17 cellular contexts compared by ENCODE assay signal in the genomic region with DNA sequence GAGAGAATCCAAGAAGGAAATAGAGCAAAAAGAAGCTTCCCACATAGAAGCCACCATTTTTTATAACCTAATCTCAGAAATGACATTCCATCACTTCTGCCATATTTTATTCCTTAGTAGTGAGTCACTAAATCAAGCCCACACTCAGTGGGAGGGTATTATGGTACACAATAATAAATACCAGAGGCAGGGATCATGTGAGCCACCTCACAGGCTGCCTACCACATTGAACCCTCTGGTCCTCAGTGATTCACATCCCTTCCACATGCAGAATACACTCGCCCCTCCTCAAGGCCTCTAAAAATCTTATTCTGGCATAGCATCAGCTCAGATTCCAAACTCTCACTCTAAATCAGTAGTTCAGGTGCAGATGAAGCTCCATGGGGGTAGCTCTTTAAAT. TPM values are rescaled to one million over a fixed set of nuclear protein-coding genes. Genes with fewer than 3 reads are reported as not detected.
DNase-seq lines count a peak whose midpoint lies in the region; ATAC-seq and TF ChIP-seq lines count a peak whose summit lies in the region.
"Had no signal": no experiment of that assay in that cellular context is flagged by ENCODE, and none has a peak within 500 bp of the region (broad histone marks: within the 10 kb centered on the region; RNA-seq: fewer than 3 reads in every experiment).

No MANE protein-coding gene starts in this region.

- H3K79me2 ChIP-seq in OCI-LY7 (ENCODE audit: insufficient read depth, low read depth, low read length): no peaks in the 10 kb centered on the region

- no peak for ATAC-seq in activated naive CD8-positive, alpha-beta T cell treated with anti-CD3 and anti-CD28 coated beads, Interleukin-2, amount 50 U/mL, for 24 hours
- ATAC-seq in GM21360 (IDR thresholded peaks at IDR 0.05; ENCODE audit: unreplicated experiment): no peak
- ATAC-seq: esophagus mucosa had no signal

- no peak overlapping the region for H3K4me2 ChIP-seq in OCI-LY7 (ENCODE audit: low read length)
- H3K4me2 ChIP-seq: smooth muscle cell had no signal

- POLR2A ChIA-PET in MCF 10A (lab: Yijun Ruan, JAX): interaction anchor here (1.0 kb wide), 1 partner anchor 15 kb away, joined by 4 read pairs; no protein-coding TSS in a partner anchor
- POLR2A ChIA-PET in OCI-LY7 (lab: Charles Lee): no interaction called here
- POLR2A ChIA-PET in HEK293T (lab: Yijun Ruan, JAX): no interaction called here

- H2AFZ ChIP-seq in OCI-LY7 (ENCODE audit: low read length): no peak overlapping the region

- H3K27ac ChIP-seq in breast epithelium: no peak overlapping the region
- no peak overlapping the region for H3K27ac ChIP-seq in OCI-LY7 (ENCODE audit: low read depth, low read length, poor library complexity, severe bottlenecking)

- H3K36me3 ChIP-seq in breast epithelium (no peaks in the 10 kb centered on the region), OCI-LY7 (ENCODE audit: insufficient read depth, low read length) (no peaks in the 10 kb centered on the region)

- no peaks in the 10 kb centered on the region for H3K4me1 ChIP-seq in breast epithelium
- no peaks in the 10 kb centered on the region for H3K4me1 ChIP-seq in OCI-LY7 (ENCODE audit: insufficient read depth, low read length, poor library complexity, severe bottlenecking)

- H3K36me3 Mint-ChIP-seq in MCF 10A (ENCODE audit: insufficient read depth, unreplicated experiment): no peaks in the 10 kb centered on the region
- H3K36me3 Mint-ChIP-seq in activated naive CD8-positive, alpha-beta T cell treated with anti-CD3 and anti-CD28 coated beads, Interleukin-2, amount 50 U/mL, for 24 hours (ENCODE audit: low read depth): no peaks in the 10 kb centered on the region

- H3K27me3 Mint-ChIP-seq in MCF 10A (ENCODE audit: insufficient read depth, unreplicated experiment): peaks cover 16% of the 10 kb centered on the region
- peaks cover 14% of the 10 kb centered on the region for H3K27me3 Mint-ChIP-seq in activated naive CD8-positive, alpha-beta T cell treated with anti-CD3 and anti-CD28 coated beads, Interleukin-2, amount 50 U/mL, for 24 hours

- BruUV-seq in MCF 10A (replicated peaks; lab: Mats Ljungman, UMichigan) (no TSS peak), OCI-LY7 (replicated peaks; lab: Mats Ljungman, UMichigan) (no TSS peak)

- H3K9me3 Mint-ChIP-seq in MCF 10A (ENCODE audit: unreplicated experiment): no peaks in the 10 kb centered on the region
- H3K9me3 Mint-ChIP-seq in activated naive CD8-positive, alpha-beta T cell treated with anti-CD3 and anti-CD28 coated beads, Interleukin-2, amount 50 U/mL, for 24 hours: no peaks in the 10 kb centered on the region
- H3K9me3 Mint-ChIP-seq: activated B cell treated with CpG ODN at 0.5 μM for 24 hours had no signal

- TF ChIP-seq POLR2A in breast epithelium (IDR thresholded peaks at IDR 0.05): no peak

- DNase-seq in MCF 10A (ENCODE audit: unreplicated experiment) (peak; percentile 4), breast epithelium (ENCODE audit: low spot score in 2 of 2) (no peak), SW480 (ENCODE audit: low spot score) (peak; percentile 44), fibroblast of the aortic adventitia (ENCODE audit: low read depth) (peak; percentile 47), OCI-LY7 (ENCODE audit: low spot score) (no peak), HEK293T (ENCODE audit: extremely low spot score) (no peak)
- no peak for DNase-seq in activated naive CD8-positive, alpha-beta T cell treated with anti-CD3 and anti-CD28 coated beads, Interleukin-2, amount 50 U/mL, for 24 hours
- DNase-seq: 8988T; activated B cell treated with CpG ODN at 0.5 μM for 24 hours; activated naive CD4-positive, alpha-beta T cell treated with anti-CD3 and anti-CD28 coated beads, Interleukin-2, amount 50 U/mL, for 16 hours; cerebellar nuclear complex; midbrain; NCI-H1092; NK-92 treated with Interleukin-12 subunit alpha and Interleukin-12 subunit beta, amount 100 ng/mL, for 24 hours had no signal

- H3K9me3 ChIP-seq in breast epithelium (no peaks in the 10 kb centered on the region), OCI-LY7 (ENCODE audit: low read length) (no peaks in the 10 kb centered on the region)

- no peaks in the 10 kb centered on the region for H3K27me3 ChIP-seq in breast epithelium

- H3K4me3 ChIP-seq in breast epithelium: no peak overlapping the region
- no peak overlapping the region for H3K4me3 ChIP-seq in fibroblast of the aortic adventitia (ENCODE audit: low read depth, low read length)
- no peak overlapping the region for H3K4me3 ChIP-seq in OCI-LY7 (ENCODE audit: low read depth, low read length, poor library complexity, severe bottlenecking)
- H3K4me3 ChIP-seq: smooth muscle cell had no signal

- H3K4me3 Mint-ChIP-seq in MCF 10A (ENCODE audit: unreplicated experiment): no peak overlapping the region
- no peak overlapping the region for H3K4me3 Mint-ChIP-seq in activated naive CD8-positive, alpha-beta T cell treated with anti-CD3 and anti-CD28 coated beads, Interleukin-2, amount 50 U/mL, for 24 hours
- H3K4me3 Mint-ChIP-seq: activated B cell treated with CpG ODN at 0.5 μM for 24 hours had no signal

- TF ChIP-seq CTCF in MCF 10A (IDR thresholded peaks at IDR 0.05; ENCODE audit: unreplicated experiment): no peak
- TF ChIP-seq CTCF in breast epithelium (IDR thresholded peaks at IDR 0.05): no peak
- TF ChIP-seq CTCF in fibroblast of the aortic adventitia (IDR thresholded peaks at IDR 0.05; ENCODE audit: insufficient read depth, low read length): no peak
- no peak for TF ChIP-seq CTCF in OCI-LY7 (conservative IDR thresholded peaks at IDR 0.05; ENCODE audit: low read length)

- CTCF ChIA-PET in MCF 10A (lab: Yijun Ruan, JAX): interaction anchor here (0.6 to 1.4 kb wide), 3 partner anchors 64 to 348 kb away, joined by 3 read pairs; no protein-coding TSS in a partner anchor
- CTCF ChIA-PET in OCI-LY7 (lab: Charles Lee; ENCODE audit: unreplicated experiment): no interaction called here
- CTCF ChIA-PET in HEK293T (lab: Yijun Ruan, JAX): no interaction called here

- intact Hi-C loops in MCF 10A (cut with micrococcal nuclease) (no loop called here), breast epithelium (cut with DNase I; ENCODE audit: low total_unique reads) (loop anchor here (5.0 kb wide), 1 partner anchor 1126 kb away; the partner anchor contains the start of gene SIGLEC1), OCI-LY7 (cut with micrococcal nuclease; ENCODE audit: unreplicated experiment) (no loop called here)

- no peak overlapping the region for H3K27ac Mint-ChIP-seq in MCF 10A (ENCODE audit: low read depth, unreplicated experiment)
- no peak overlapping the region for H3K27ac Mint-ChIP-seq in activated naive CD8-positive, alpha-beta T cell treated with anti-CD3 and anti-CD28 coated beads, Interleukin-2, amount 50 U/mL, for 24 hours
- H3K27ac Mint-ChIP-seq: activated B cell treated with CpG ODN at 0.5 μM for 24 hours had no signal

- H3K9me2 ChIP-seq in OCI-LY7 (ENCODE audit: insufficient read depth, low read length): no peaks in the 10 kb centered on the region

- H3K4me1 Mint-ChIP-seq in MCF 10A (ENCODE audit: insufficient read depth, unreplicated experiment): peaks cover 6% of the 10 kb centered on the region
- no peaks in the 10 kb centered on the region for H3K4me1 Mint-ChIP-seq in activated naive CD8-positive, alpha-beta T cell treated with anti-CD3 and anti-CD28 coated beads, Interleukin-2, amount 50 U/mL, for 24 hours
- H3K4me1 Mint-ChIP-seq: activated B cell treated with CpG ODN at 0.5 μM for 24 hours had no signal

- no peaks in the 10 kb centered on the region for H4K20me1 ChIP-seq in OCI-LY7 (ENCODE audit: insufficient read depth, low read length)

TF ChIP-seq in HEK293T, 16 proteins besides CTCF, POLR2A, EP300 and RAD21:
- TF ChIP-seq HDGF (IDR thresholded peaks at IDR 0.05; ENCODE audit: borderline replicate concordance): no peak
- TF ChIP-seq FOXA1 (IDR thresholded peaks at IDR 0.05): no peak
- no peak for TF ChIP-seq NFRKB (IDR thresholded peaks at IDR 0.05)
- TF ChIP-seq ARNT (IDR thresholded peaks at IDR 0.05): no peak
- no peak for TF ChIP-seq FOXK2 (IDR thresholded peaks at IDR 0.05)
- no peak for TF ChIP-seq LEF1 (IDR thresholded peaks at IDR 0.05; ENCODE audit: borderline replicate concordance)
- TF ChIP-seq L3MBTL2 (conservative IDR thresholded peaks at IDR 0.05): no peak
- no peak for TF ChIP-seq SP1 (IDR thresholded peaks at IDR 0.05)
- TF ChIP-seq BHLHE40 (IDR thresholded peaks at IDR 0.05; ENCODE audit: borderline replicate concordance): no peak
- no peak for TF ChIP-seq ELF4 (IDR thresholded peaks at IDR 0.05)
- no peak for TF ChIP-seq ZNF384 (IDR thresholded peaks at IDR 0.05)
- no peak for TF ChIP-seq SUZ12 (IDR thresholded peaks at IDR 0.05)
- TF ChIP-seq, protein P1, sequence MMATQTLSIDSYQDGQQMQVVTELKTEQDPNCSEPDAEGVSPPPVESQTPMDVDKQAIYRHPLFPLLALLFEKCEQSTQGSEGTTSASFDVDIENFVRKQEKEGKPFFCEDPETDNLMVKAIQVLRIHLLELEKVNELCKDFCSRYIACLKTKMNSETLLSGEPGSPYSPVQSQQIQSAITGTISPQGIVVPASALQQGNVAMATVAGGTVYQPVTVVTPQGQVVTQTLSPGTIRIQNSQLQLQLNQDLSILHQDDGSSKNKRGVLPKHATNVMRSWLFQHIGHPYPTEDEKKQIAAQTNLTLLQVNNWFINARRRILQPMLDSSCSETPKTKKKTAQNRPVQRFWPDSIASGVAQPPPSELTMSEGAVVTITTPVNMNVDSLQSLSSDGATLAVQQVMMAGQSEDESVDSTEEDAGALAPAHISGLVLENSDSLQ (IDR thresholded peaks at IDR 0.05): no peak
- TF ChIP-seq TARDBP (IDR thresholded peaks at IDR 0.05): no peak
- TF ChIP-seq FOXM1 (IDR thresholded peaks at IDR 0.05; ENCODE audit: borderline replicate concordance): no peak

RNA-seq across cellular contexts. Expression of gene TMC2, which starts 49.4 kb away (rescaled TPM):
- total RNA-seq in MCF 10A (2022) (not detected in 2 replicates), breast epithelium (under 1 TPM; 0.15 to 0.96 (median 0.33) TPM), fibroblast of the aortic adventitia (ENCODE audit: low replicate concordance) (not detected in 2 replicates), OCI-LY7 (2022) (not detected in 2 replicates)
- not detected in 2 replicates for total RNA-seq in OCI-LY7 (2014; rRNA removed; shearing (Covaris generic))
- total RNA-seq: activated B cell treated with CpG ODN at 0.5 μM for 24 hours, esophagus mucosa, smooth muscle cell had no signal

Comparison
In these comparisons a context has a peak if more than half of its experiments do, and no peak if none do; other contexts are left out.
1. DNase-seq: peak in MCF 10A (single experiment), SW480 (single experiment) and fibroblast of the aortic adventitia (single experiment); none in breast epithelium (0 of 2), activated naive CD8-positive, alpha-beta T cell treated with anti-CD3 and anti-CD28 coated beads, Interleukin-2, amount 50 U/mL, for 24 hours (single experiment), OCI-LY7 (single experiment) and HEK293T (single experiment).